ENCODE assay signal across 18 cellular contexts in the genomic region with DNA sequence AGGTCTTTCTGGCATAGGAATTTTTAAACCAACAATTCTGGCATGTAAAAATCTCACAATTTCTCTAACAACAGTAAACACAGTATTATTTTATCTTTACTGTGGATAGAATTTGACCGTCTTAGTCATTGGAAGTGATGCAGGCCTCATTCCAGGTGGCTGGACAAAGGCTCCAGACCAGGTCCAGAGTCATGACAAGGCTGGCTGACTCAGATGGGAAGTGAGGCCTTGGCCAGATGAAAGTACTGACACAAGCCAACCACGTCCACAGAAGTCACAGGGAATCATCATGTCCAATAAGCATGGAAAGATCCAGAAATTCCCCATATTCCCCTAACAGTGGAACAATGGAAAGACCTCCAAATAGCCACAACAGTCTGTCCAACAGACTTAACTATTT. TPM values are rescaled to one million over a fixed set of nuclear protein-coding genes. Genes with fewer than 3 reads are reported as not detected.
DNase-seq lines count a peak whose midpoint lies in the region; ATAC-seq and TF ChIP-seq lines count a peak whose summit lies in the region.
"Had no signal": no experiment of that assay in that cellular context is flagged by ENCODE, and none has a peak within 500 bp of the region (broad histone marks: within the 10 kb centered on the region; RNA-seq: fewer than 3 reads in every experiment).

No MANE protein-coding gene starts in this region.

- WGBS in smooth muscle cell (ENCODE audit: low lambda C conversion rate): 60% methylated on average over 2 of the region's 2 CpGs

- no peak overlapping the region for H3K4me2 ChIP-seq in smooth muscle cell

- H2AFZ ChIP-seq in smooth muscle cell (ENCODE audit: low read depth): no peak overlapping the region

- H3K4me3 ChIP-seq in ascending aorta (no peak overlapping the region), smooth muscle cell (no peak overlapping the region), vagina (no peak overlapping the region)
- H3K4me3 ChIP-seq: ovary had no signal

- no peaks in the 10 kb centered on the region for H3K27me3 ChIP-seq in ascending aorta
- no peaks in the 10 kb centered on the region for H3K27me3 ChIP-seq in smooth muscle cell (ENCODE audit: low read depth)
- no peaks in the 10 kb centered on the region for H3K27me3 ChIP-seq in vagina
- H3K27me3 ChIP-seq: ovary had no signal

- peak overlapping the region; percentile 17 to 42 for H3K27ac ChIP-seq in ascending aorta
- peak overlapping the region; percentile 49 for H3K27ac ChIP-seq in smooth muscle cell (ENCODE audit: low read depth)
- H3K27ac ChIP-seq in vagina: no peak overlapping the region
- H3K27ac ChIP-seq: C4-2B, ovary had no signal

- no peaks in the 10 kb centered on the region for H3F3A ChIP-seq in smooth muscle cell (ENCODE audit: low read depth)

- ATAC-seq in GM18870 (IDR thresholded peaks at IDR 0.05; ENCODE audit: unreplicated experiment) (no peak), HG03108 (IDR thresholded peaks at IDR 0.05; ENCODE audit: unreplicated experiment) (no peak)
- ATAC-seq: T-helper 17 cell had no signal

- DNase-seq in GM04504 (ENCODE audit: low read depth): peak; percentile 63
- DNase-seq in ascending aorta (ENCODE audit: low spot score in 2 of 2): peak in 1 of 2 donors; percentile 68
- DNase-seq in glomerular visceral epithelial cell (ENCODE audit: extremely low spot score): peak; percentile 81
- no peak for DNase-seq in smooth muscle cell (lab: John Stamatoyannopoulos, UW; ENCODE audit: unreplicated experiment)
- DNase-seq in NCI-H748 treated with DMSO at 0.1 percent for 48 hours (lab: John Stamatoyannopoulos, UW): no peak
- DNase-seq in vagina (ENCODE audit: extremely low spot score in 2 of 2): no peak
- DNase-seq: activated CD4-positive, alpha-beta T cell treated with anti-CD3 and anti-CD28 coated beads for 48 hours; central memory CD4-positive, alpha-beta T cell; midbrain; NCI-H1436; NCI-H446 treated with DMSO at 0.1 percent for 48 hours; ovary; stimulated activated CD4-positive, alpha-beta T cell treated with anti-CD3 and anti-CD28 coated beads, Interleukin-1b, Interleukin-23, amount 100 ng/mL, for 48 hours; T-helper 17 cell had no signal

- H3K9me3 ChIP-seq in ascending aorta (no peaks in the 10 kb centered on the region), smooth muscle cell (replicated peaks; ENCODE audit: low read depth) (no peaks in the 10 kb centered on the region), vagina (no peaks in the 10 kb centered on the region)
- H3K9me3 ChIP-seq: ovary had no signal

- TF ChIP-seq CTCF in ascending aorta (IDR thresholded peaks at IDR 0.05) (no peak), smooth muscle cell (IDR thresholded peaks at IDR 0.05; ENCODE audit: borderline replicate concordance, insufficient read depth, poor library complexity, severe bottlenecking) (no peak), vagina (IDR thresholded peaks at IDR 0.05) (no peak)

- intact Hi-C loops in ascending aorta (cut with DNase I): no loop called here
- intact Hi-C loops in vagina (cut with DNase I): no loop called here

- no peaks in the 10 kb centered on the region for H3K79me2 ChIP-seq in smooth muscle cell (ENCODE audit: low read depth)

- no peaks in the 10 kb centered on the region for H3K36me3 ChIP-seq in ascending aorta
- H3K36me3 ChIP-seq in smooth muscle cell (ENCODE audit: low read depth): no peaks in the 10 kb centered on the region
- H3K36me3 ChIP-seq in vagina: no peaks in the 10 kb centered on the region
- H3K36me3 ChIP-seq: ovary had no signal

- no peak for TF ChIP-seq POLR2A in vagina (IDR thresholded peaks at IDR 0.05)

- no peak overlapping the region for H3K9ac ChIP-seq in smooth muscle cell (ENCODE audit: low read depth)

- H3K4me1 ChIP-seq in ascending aorta (peaks cover 0 to 2% of the 10 kb centered on the region in 2 donors), smooth muscle cell (ENCODE audit: low read depth) (no peaks in the 10 kb centered on the region), vagina (no peaks in the 10 kb centered on the region)

- no peaks in the 10 kb centered on the region for H4K20me1 ChIP-seq in smooth muscle cell (ENCODE audit: low read depth)

RNA-seq across cellular contexts. Expression of a gene that starts 12.4 kb away (rescaled TPM):
- total RNA-seq in ascending aorta (81.2 TPM), smooth muscle cell (56.2 and 57.7 TPM in 2 replicates), vagina (70.7 TPM)
- polyA plus RNA-seq in smooth muscle cell: 55.9 and 80.0 TPM in 2 replicates
- total RNA-seq: T-helper 17 cell had no signal
- polyA plus RNA-seq: IgD-negative memory B cell had no signal

Comparison
In these comparisons a context has a peak if more than half of its experiments do, and no peak if none do; other contexts are left out.
1. DNase-seq: peak in GM04504 (single experiment) and glomerular visceral epithelial cell (single experiment); none in smooth muscle cell (single experiment), NCI-H748 treated with DMSO at 0.1 percent for 48 hours (single experiment) and vagina (0 of 2).